1 cellular context compared by ENCODE assay signal in the genomic region with DNA sequence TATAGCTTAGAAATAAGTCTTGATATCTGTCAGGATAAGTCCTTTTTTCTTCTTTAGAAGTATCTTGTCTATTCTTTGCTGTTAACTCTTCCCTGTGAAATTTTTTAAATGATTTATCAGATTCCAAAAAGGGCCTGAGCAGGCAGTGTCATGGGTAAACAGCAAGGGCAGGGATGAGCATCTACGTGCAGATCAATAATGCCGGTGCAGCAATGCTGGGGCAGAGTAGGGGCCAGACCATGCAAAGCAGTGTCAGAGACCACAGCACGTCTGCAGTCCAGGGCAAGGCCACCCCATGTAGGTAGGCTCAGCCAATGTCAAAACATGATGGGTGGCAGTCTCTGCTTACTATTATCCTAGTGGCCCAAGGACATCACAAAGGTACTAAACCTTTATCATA.
TF ChIP-seq lines count a peak whose summit lies in the region.

No MANE protein-coding gene starts in this region.

TF ChIP-seq in K562, 482 proteins besides CTCF, POLR2A, EP300 and RAD21:
- TF ChIP-seq, protein P1, sequence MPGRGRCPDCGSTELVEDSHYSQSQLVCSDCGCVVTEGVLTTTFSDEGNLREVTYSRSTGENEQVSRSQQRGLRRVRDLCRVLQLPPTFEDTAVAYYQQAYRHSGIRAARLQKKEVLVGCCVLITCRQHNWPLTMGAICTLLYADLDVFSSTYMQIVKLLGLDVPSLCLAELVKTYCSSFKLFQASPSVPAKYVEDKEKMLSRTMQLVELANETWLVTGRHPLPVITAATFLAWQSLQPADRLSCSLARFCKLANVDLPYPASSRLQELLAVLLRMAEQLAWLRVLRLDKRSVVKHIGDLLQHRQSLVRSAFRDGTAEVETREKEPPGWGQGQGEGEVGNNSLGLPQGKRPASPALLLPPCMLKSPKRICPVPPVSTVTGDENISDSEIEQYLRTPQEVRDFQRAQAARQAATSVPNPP (IDR thresholded peaks at IDR 0.05; ENCODE audit: borderline replicate concordance, insufficient read depth, insufficient read length), result no peak
- TF ChIP-seq NFE2 (IDR thresholded peaks at IDR 0.05; ENCODE audit: low read depth), result no peak
- no peak for TF ChIP-seq L3MBTL2 (IDR thresholded peaks at IDR 0.05)
- no peak for TF ChIP-seq PML (IDR thresholded peaks at IDR 0.05; ENCODE audit: low read length)
- TF ChIP-seq ETV5 (CRISPR knock-in tag; IDR thresholded peaks at IDR 0.05; ENCODE audit: low read depth), result no peak
- no peak for TF ChIP-seq ZKSCAN1 (IDR thresholded peaks at IDR 0.05; ENCODE audit: low read depth, low read length)
- TF ChIP-seq FOSL1 (tag; conservative IDR thresholded peaks at IDR 0.05), result no peak
- TF ChIP-seq ZNF699 (CRISPR knock-in tag; IDR thresholded peaks at IDR 0.05; ENCODE audit: insufficient replicate concordance), result no peak
- no peak for TF ChIP-seq GTF2F1 (IDR thresholded peaks at IDR 0.05; ENCODE audit: low read depth, low read length)
- TF ChIP-seq RBM25 (IDR thresholded peaks at IDR 0.05; ENCODE audit: low read depth, low read length, severe bottlenecking), result no peak
- TF ChIP-seq ZC3H4 (CRISPR knock-in tag; IDR thresholded peaks at IDR 0.05; ENCODE audit: borderline replicate concordance), result no peak
- TF ChIP-seq TAF9B (IDR thresholded peaks at IDR 0.05; ENCODE audit: partially characterized antibody), result no peak
- TF ChIP-seq, protein P2, sequence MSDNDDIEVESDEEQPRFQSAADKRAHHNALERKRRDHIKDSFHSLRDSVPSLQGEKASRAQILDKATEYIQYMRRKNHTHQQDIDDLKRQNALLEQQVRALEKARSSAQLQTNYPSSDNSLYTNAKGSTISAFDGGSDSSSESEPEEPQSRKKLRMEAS (CRISPR knock-in tag; IDR thresholded peaks at IDR 0.05), result no peak
- TF ChIP-seq ZNF589 (CRISPR knock-in tag; IDR thresholded peaks at IDR 0.05; ENCODE audit: low read depth), result no peak
- TF ChIP-seq ZNF695 (CRISPR knock-in tag; IDR thresholded peaks at IDR 0.05), result no peak
- no peak for TF ChIP-seq HDGF (IDR thresholded peaks at IDR 0.05)
- TF ChIP-seq RHOXF2B (CRISPR knock-in tag; conservative IDR thresholded peaks at IDR 0.05), result no peak
- no peak for TF ChIP-seq YBX1 (IDR thresholded peaks at IDR 0.05)
